7 cellular contexts compared by ENCODE assay signal in genomic region chr10:110456046-110456445, GRCh38. TPM values are rescaled to one million over a fixed set of nuclear protein-coding genes. Genes with fewer than 3 reads are reported as not detected.
DNase-seq lines count a peak whose midpoint lies in the region; TF ChIP-seq lines count a peak whose summit lies in the region.

No MANE protein-coding gene starts in this region.

- no peaks in the 10 kb centered on the region for H3F3A ChIP-seq in GM23248 (ENCODE audit: insufficient read depth)

- H3K27me3 ChIP-seq in GM23248 (replicated peaks; ENCODE audit: insufficient read depth) (no peaks in the 10 kb centered on the region), sigmoid colon (no peaks in the 10 kb centered on the region)

- H3K36me3 ChIP-seq in GM23248 (ENCODE audit: low read depth), result no peaks in the 10 kb centered on the region
- no peaks in the 10 kb centered on the region for H3K36me3 ChIP-seq in sigmoid colon

- H3K4me2 ChIP-seq in GM23248 (ENCODE audit: unreplicated experiment), result peak overlapping the region; percentile 16

- TF ChIP-seq EP300 in sigmoid colon (IDR thresholded peaks at IDR 0.05), result no peak

- H4K20me1 ChIP-seq in GM23248 (ENCODE audit: insufficient read depth), result no peaks in the 10 kb centered on the region

- DNase-seq in GM23248 (no peak), NCI-H345 (lab: John Stamatoyannopoulos, UW) (peak; percentile 51), dermis blood vessel endothelial cell (peak; percentile 75), sigmoid colon (peak; percentile 36), NOMO-1 (lab: John Stamatoyannopoulos, UW; ENCODE audit: unreplicated experiment in 2 of 2) (no peak), amygdala (lab: John Stamatoyannopoulos, UW) (no peak), NCI-H2196 (lab: John Stamatoyannopoulos, UW; ENCODE audit: unreplicated experiment) (no peak)

- H3K9ac ChIP-seq in GM23248, result no peak overlapping the region

- peaks cover 18% of the 10 kb centered on the region for H3K4me1 ChIP-seq in GM23248 (ENCODE audit: insufficient read depth)
- no peaks in the 10 kb centered on the region for H3K4me1 ChIP-seq in sigmoid colon

- no peak for TF ChIP-seq CTCF in sigmoid colon (IDR thresholded peaks at IDR 0.05)

- intact Hi-C loops in sigmoid colon (cut with DNase I), result no loop called here

- no peaks in the 10 kb centered on the region for H3K9me2 ChIP-seq in GM23248 (ENCODE audit: insufficient read depth)

- H2AFZ ChIP-seq in GM23248, result no peak overlapping the region

- H3K79me2 ChIP-seq in GM23248 (ENCODE audit: insufficient read depth), result no peaks in the 10 kb centered on the region

- TF ChIP-seq POLR2A in sigmoid colon (IDR thresholded peaks at IDR 0.05), result no peak

- H3K9me3 ChIP-seq in GM23248 (ENCODE audit: low read depth), result no peaks in the 10 kb centered on the region
- H3K9me3 ChIP-seq in sigmoid colon, result no peaks in the 10 kb centered on the region

- in situ Hi-C loops in GM23248 (cut with MboI), result no loop called here

- H3K27ac ChIP-seq in GM23248, result no peak overlapping the region
- H3K27ac ChIP-seq in sigmoid colon, result no peak overlapping the region

- 80 to 100% methylated on average over 1 of the region's 1 CpG for WGBS in GM23248 (ENCODE audit: low coverage in 1 of 2, low lambda C conversion rate in 2 of 2, missing lambda C conversion rate in 2 of 2), 2 experiments
- WGBS in sigmoid colon, 2 donors, result 50 to 63% methylated on average over 1 of the region's 1 CpG

- H3K4me3 ChIP-seq in GM23248, result no peak overlapping the region
- H3K4me3 ChIP-seq in sigmoid colon, result no peak overlapping the region

RNA-seq across cellular contexts. Expression of gene DUSP5, which starts 41.7 kb away (rescaled TPM):
- 17.8 and 18.0 TPM in 2 replicates for total RNA-seq in GM23248 (2014; rRNA removed; shearing (Covaris generic))
- polyA plus RNA-seq in GM23248 (2016; fragmentation: Nextera tagmentation; extraction: Ambion mirVana) (5.8 and 13.3 TPM in 2 replicates), sigmoid colon (10 to 100 TPM; 12.0 to 35.8 (median 20.9) TPM)
- total RNA-seq in dermis blood vessel endothelial cell (20.9 and 31.3 TPM in 2 replicates), sigmoid colon (10 to 100 TPM in 2 of 4 donors, 1 to 10 TPM in 2; 3.6 to 42.1 (median 7.6) TPM)

Comparison
In these comparisons a context has a peak if more than half of its experiments do, and no peak if none do; other contexts are left out.
1. DNase-seq: peak in NCI-H345 (single experiment), dermis blood vessel endothelial cell (single experiment) and sigmoid colon (single experiment); none in GM23248 (single experiment), NOMO-1 (0 of 2), amygdala (0 of 56) and NCI-H2196 (single experiment).